ENCODE assay signal across 16 cellular contexts in the genomic region with DNA sequence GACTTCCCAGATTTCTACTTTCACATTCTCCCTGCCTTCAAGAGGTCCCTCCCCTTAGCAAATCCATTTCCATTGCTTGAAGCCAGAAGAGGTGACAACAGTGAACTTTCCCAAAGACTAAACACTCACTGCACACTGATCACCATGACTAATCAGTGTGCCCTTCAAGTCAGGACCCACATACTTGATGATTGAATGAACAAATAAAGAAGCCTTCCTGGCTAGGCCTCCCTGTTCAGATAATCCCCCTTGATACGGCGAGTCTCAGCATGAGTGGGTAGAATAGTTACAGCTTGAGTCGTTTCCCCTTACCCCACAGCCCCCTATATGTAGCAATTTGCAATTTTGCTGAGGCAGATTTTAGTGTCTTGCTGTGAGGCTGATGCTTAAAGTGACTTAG.
DNase-seq lines count a peak whose midpoint lies in the region; ATAC-seq and TF ChIP-seq lines count a peak whose summit lies in the region.
"Had no signal": no experiment of that assay in that cellular context is flagged by ENCODE, and none has a peak within 500 bp of the region (broad histone marks: within the 10 kb centered on the region; RNA-seq: fewer than 3 reads in every experiment).

No MANE protein-coding gene starts in this region.

- H3F3A ChIP-seq in smooth muscle cell (ENCODE audit: low read depth), result peaks cover 11% of the 10 kb centered on the region

- H3K4me3 ChIP-seq in smooth muscle cell (no peak overlapping the region), thyroid gland (replicated peaks in 1 of 3) (no peak overlapping the region)
- H3K4me3 ChIP-seq: dorsolateral prefrontal cortex had no signal

- DNase-seq in DMS53 (lab: John Stamatoyannopoulos, UW), result peak; percentile 53
- no peak for DNase-seq in DMS53 treated with DMSO at 0.1 percent for 48 hours (lab: John Stamatoyannopoulos, UW; ENCODE audit: unreplicated experiment)
- DNase-seq in fibroblast of the conjunctiva (ENCODE audit: low read depth), result peak; percentile 10
- no peak for DNase-seq in smooth muscle cell (lab: John Stamatoyannopoulos, UW; ENCODE audit: unreplicated experiment)
- no peak for DNase-seq in thyroid gland
- no peak for DNase-seq in NCI-H1092 treated with DMSO at 0.1 percent for 48 hours (lab: John Stamatoyannopoulos, UW)
- no peak for DNase-seq in natural killer cell
- DNase-seq: activated CD4-positive, alpha-beta T cell treated with anti-CD3 and anti-CD28 coated beads, Interleukin-2, amount 50 U/mL, for 1 hour; activated naive CD4-positive, alpha-beta T cell; dorsolateral prefrontal cortex; naive B cell; NCI-H2227 treated with DMSO at 0.1 percent for 48 hours; stimulated activated CD4-positive, alpha-beta T cell treated with anti-CD3 and anti-CD28 coated beads, Interleukin-12 subunit alpha, Interleukin-12 subunit beta, amount 100 ng/mL, for 4 hours had no signal

- ATAC-seq in SK-N-SH treated with all-trans-retinoic acid at 6 μM for 48 hours (peak; percentile 65), natural killer cell (no peak)
- ATAC-seq: HCT116 had no signal

- H3K9me3 ChIP-seq in smooth muscle cell (replicated peaks; ENCODE audit: low read depth) (no peaks in the 10 kb centered on the region), thyroid gland (no peaks in the 10 kb centered on the region)

- 11% methylated on average over 3 of the region's 3 CpGs for WGBS in smooth muscle cell (ENCODE audit: low lambda C conversion rate)
- WGBS in thyroid gland, 2 donors, result 68 to 79% methylated on average over 3 of the region's 3 CpGs

- no peak overlapping the region for H2AFZ ChIP-seq in smooth muscle cell (ENCODE audit: low read depth)

- TF ChIP-seq CTCF in smooth muscle cell (IDR thresholded peaks at IDR 0.05; ENCODE audit: borderline replicate concordance, insufficient read depth, poor library complexity, severe bottlenecking) (no peak), thyroid gland (IDR thresholded peaks at IDR 0.05) (no peak), natural killer cell (IDR thresholded peaks at IDR 0.05) (no peak)

- H3K27ac ChIP-seq in smooth muscle cell (ENCODE audit: low read depth) (peak overlapping the region; percentile 81), thyroid gland (no peak overlapping the region)
- H3K27ac ChIP-seq: 22Rv1, dorsolateral prefrontal cortex had no signal

- no peaks in the 10 kb centered on the region for H3K36me3 Mint-ChIP-seq in natural killer cell

- no peaks in the 10 kb centered on the region for H3K79me2 ChIP-seq in smooth muscle cell (ENCODE audit: low read depth)

- H3K9ac ChIP-seq in smooth muscle cell (ENCODE audit: low read depth), result no peak overlapping the region

- H3K4me2 ChIP-seq in smooth muscle cell, result peak overlapping the region; percentile 72

- H3K4me1 Mint-ChIP-seq in natural killer cell, result no peaks in the 10 kb centered on the region
- H3K4me1 Mint-ChIP-seq: naive B cell had no signal

- H3K36me3 ChIP-seq in smooth muscle cell (ENCODE audit: low read depth) (no peaks in the 10 kb centered on the region), thyroid gland (no peaks in the 10 kb centered on the region)

- TF ChIP-seq POLR2A in thyroid gland (IDR thresholded peaks at IDR 0.05), result no peak

- intact Hi-C loops in thyroid gland (cut with DNase I), result no loop called here
- intact Hi-C loops in natural killer cell (cut with micrococcal nuclease), result no loop called here

- H4K20me1 ChIP-seq in smooth muscle cell (ENCODE audit: low read depth), result no peaks in the 10 kb centered on the region

- H3K27me3 Mint-ChIP-seq in natural killer cell (ENCODE audit: low read depth in 2 of 2), result peaks cover 22 to 48% of the 10 kb centered on the region in 2 donors

- H3K9me3 Mint-ChIP-seq in natural killer cell, result no peaks in the 10 kb centered on the region

- H3K4me1 ChIP-seq in smooth muscle cell (ENCODE audit: low read depth) (peaks cover 19% of the 10 kb centered on the region), thyroid gland (peaks cover 6 to 18% of the 10 kb centered on the region in 2 donors)

- H3K27me3 ChIP-seq in smooth muscle cell (ENCODE audit: low read depth), result no peaks in the 10 kb centered on the region
- no peaks in the 10 kb centered on the region for H3K27me3 ChIP-seq in thyroid gland

- H3K4me3 Mint-ChIP-seq in natural killer cell, result no peak overlapping the region
- H3K4me3 Mint-ChIP-seq: naive B cell had no signal

- no peak overlapping the region for H3K27ac Mint-ChIP-seq in natural killer cell
- H3K27ac Mint-ChIP-seq: naive B cell had no signal

TF ChIP-seq in SK-N-SH treated with all-trans-retinoic acid at 6 μM for 48 hours, 23 proteins besides CTCF, POLR2A, EP300 and RAD21:
- TF ChIP-seq ZFP30 (CRISPR knock-in tag; IDR thresholded peaks at IDR 0.05) (no peak), TOX (CRISPR knock-in tag; IDR thresholded peaks at IDR 0.05; ENCODE audit: borderline replicate concordance) (no peak), ZC3H10 (CRISPR knock-in tag; IDR thresholded peaks at IDR 0.05) (no peak), OSR1 (CRISPR knock-in tag; IDR thresholded peaks at IDR 0.05) (no peak), ZNF70 (CRISPR knock-in tag; IDR thresholded peaks at IDR 0.05) (no peak), CSDC2 (CRISPR knock-in tag; IDR thresholded peaks at IDR 0.05) (no peak), CSRNP3 (CRISPR knock-in tag; IDR thresholded peaks at IDR 0.05) (no peak), PPARA (CRISPR knock-in tag; IDR thresholded peaks at IDR 0.05; ENCODE audit: borderline replicate concordance) (no peak), BACH2 (CRISPR knock-in tag; IDR thresholded peaks at IDR 0.05; ENCODE audit: borderline replicate concordance) (no peak), ZNF8 (CRISPR knock-in tag; IDR thresholded peaks at IDR 0.05) (no peak), GLIS3 (CRISPR knock-in tag; IDR thresholded peaks at IDR 0.05) (no peak), ZNF565 (CRISPR knock-in tag; conservative IDR thresholded peaks at IDR 0.05; ENCODE audit: low read depth) (no peak)
- TF ChIP-seq, protein P1, sequence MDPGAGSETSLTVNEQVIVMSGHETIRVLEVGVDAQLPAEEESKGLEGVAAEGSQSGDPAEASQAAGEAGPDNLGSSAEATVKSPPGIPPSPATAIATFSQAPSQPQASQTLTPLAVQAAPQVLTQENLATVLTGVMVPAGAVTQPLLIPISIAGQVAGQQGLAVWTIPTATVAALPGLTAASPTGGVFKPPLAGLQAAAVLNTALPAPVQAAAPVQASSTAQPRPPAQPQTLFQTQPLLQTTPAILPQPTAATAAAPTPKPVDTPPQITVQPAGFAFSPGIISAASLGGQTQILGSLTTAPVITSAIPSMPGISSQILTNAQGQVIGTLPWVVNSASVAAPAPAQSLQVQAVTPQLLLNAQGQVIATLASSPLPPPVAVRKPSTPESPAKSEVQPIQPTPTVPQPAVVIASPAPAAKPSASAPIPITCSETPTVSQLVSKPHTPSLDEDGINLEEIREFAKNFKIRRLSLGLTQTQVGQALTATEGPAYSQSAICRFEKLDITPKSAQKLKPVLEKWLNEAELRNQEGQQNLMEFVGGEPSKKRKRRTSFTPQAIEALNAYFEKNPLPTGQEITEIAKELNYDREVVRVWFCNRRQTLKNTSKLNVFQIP (CRISPR knock-in tag; IDR thresholded peaks at IDR 0.05; ENCODE audit: borderline replicate concordance, low read depth), result no peak

Comparison
In these comparisons a context has a peak if more than half of its experiments do, and no peak if none do; other contexts are left out.
1. DNase-seq: peak in DMS53 (single experiment) and fibroblast of the conjunctiva (single experiment); none in DMS53 treated with DMSO at 0.1 percent for 48 hours (single experiment), smooth muscle cell (single experiment), thyroid gland (0 of 2), NCI-H1092 treated with DMSO at 0.1 percent for 48 hours (single experiment) and natural killer cell (single experiment).